ENCODE assay signal across 12 cellular contexts in genomic region chr14:93081875-93082570, GRCh38. TPM values are rescaled to one million over a fixed set of nuclear protein-coding genes. Genes with fewer than 3 reads are reported as not detected.
DNase-seq lines count a peak whose midpoint lies in the region; ATAC-seq, FAIRE-seq and TF ChIP-seq lines count a peak whose summit lies in the region.
"Had no signal": no experiment of that assay in that cellular context is flagged by ENCODE, and none has a peak within 500 bp of the region (broad histone marks: within the 10 kb centered on the region; RNA-seq: fewer than 3 reads in every experiment).

No MANE protein-coding gene starts in this region.

- peaks cover 0 to under 1% (median 0%) of the 10 kb centered on the region in 5 experiments for H3K9me3 Mint-ChIP-seq in brain

- H3K4me1 Mint-ChIP-seq in brain, result peaks cover 57% of the 10 kb centered on the region

- no peak for TF ChIP-seq CTCF in brain (conservative IDR thresholded peaks at IDR 0.05)
- no peak for TF ChIP-seq CTCF in SK-N-SH (IDR thresholded peaks at IDR 0.05)

- no peaks in the 10 kb centered on the region for H3K27me3 ChIP-seq in SK-N-SH (ENCODE audit: insufficient read depth)
- H3K27me3 ChIP-seq: body of pancreas, gastrocnemius medialis had no signal

- no peaks in the 10 kb centered on the region for H3K79me2 ChIP-seq in SK-N-SH (ENCODE audit: insufficient read depth)

- no peak overlapping the region for H3K4me2 ChIP-seq in SK-N-SH

- no peak for TF ChIP-seq EP300 in SK-N-SH (IDR thresholded peaks at IDR 0.05; ENCODE audit: borderline replicate concordance in 1 of 2, low read depth in 1 of 2, low read length in 1 of 2)

- no peak for ATAC-seq in HG03442 (IDR thresholded peaks at IDR 0.05; ENCODE audit: unreplicated experiment)
- no peak for ATAC-seq in GM21526 (IDR thresholded peaks at IDR 0.05; ENCODE audit: low FRiP score, unreplicated experiment)
- ATAC-seq: body of pancreas, gastrocnemius medialis had no signal

- no peak overlapping the region for H3K4me3 Mint-ChIP-seq in brain

- H3K27ac ChIP-seq in SK-N-SH (ENCODE audit: low read depth in 2 of 2, low read length in 1 of 2), result no peak overlapping the region; a peak in 1 of 4 replicates
- H3K27ac ChIP-seq: body of pancreas, gastrocnemius medialis had no signal

- no peaks in the 10 kb centered on the region for H3K9me2 ChIP-seq in SK-N-SH

- WGBS in SK-N-SH (ENCODE audit: low lambda C conversion rate), result 91% methylated on average over 14 of the region's 14 CpGs

- H3K36me3 Mint-ChIP-seq in brain, result peaks cover under 1% of the 10 kb centered on the region

- peak overlapping the region in 3 of 5 experiments; percentile 79 to 82 (median 81) for H3K27ac Mint-ChIP-seq in brain

- no peaks in the 10 kb centered on the region for H3K9me3 ChIP-seq in SK-N-SH
- H3K9me3 ChIP-seq: body of pancreas, gastrocnemius medialis had no signal

- peaks cover 4 to 33% of the 10 kb centered on the region in 2 experiments; a peak in 2 of 4 replicates for H3K4me1 ChIP-seq in SK-N-SH (ENCODE audit: control insufficient read depth in 1 of 2, insufficient read depth in 2 of 2, low read depth in 1 of 2, low read length in 1 of 2)

- H3F3A ChIP-seq in SK-N-SH (replicated peaks; ENCODE audit: insufficient read depth), result no peaks in the 10 kb centered on the region

- DNase-seq in GM12892 (ENCODE audit: insufficient read length) (no peak), UCSD-AML1 (lab: John Stamatoyannopoulos, UW; ENCODE audit: unreplicated experiment) (peak; percentile 25), SK-N-SH (no peak), RCC 7860 (ENCODE audit: low spot score) (no peak)
- DNase-seq in stimulated activated CD4-positive, alpha-beta T cell treated with anti-CD3 and anti-CD28 coated beads, Interleukin-2, amount 100 ng/mL, for 4 hours (ENCODE audit: low read depth), result peak; percentile 10
- DNase-seq: body of pancreas, gastrocnemius medialis, GDM1, NCI-H187 had no signal

- FAIRE-seq in GM12892 (lab: Jason Lieb, UNC), result no peak
- no peak for FAIRE-seq in RCC 7860 (lab: Jason Lieb, UNC)

- no peak overlapping the region for H2AFZ ChIP-seq in SK-N-SH (ENCODE audit: low read depth)

- TF ChIP-seq RAD21 in SK-N-SH (IDR thresholded peaks at IDR 0.05; ENCODE audit: low read length), result no peak

- H3K9ac ChIP-seq in SK-N-SH, result no peak overlapping the region

- H3K27me3 Mint-ChIP-seq in brain, result no peaks in the 10 kb centered on the region

- CTCF ChIA-PET in SK-N-SH (lab: Yijun Ruan, JAX), result interaction anchor here (1.0 to 1.5 kb wide), 2 partner anchors 20 to 31 kb away, joined by 3 to 4 read pairs; no protein-coding TSS in a partner anchor

- 0 out of 2 replicates have a peak, but pooled peaks cover 4% of the 10 kb centered on the region for H4K20me1 ChIP-seq in SK-N-SH (ENCODE audit: insufficient read depth)

- peak; percentile 40; the same call in 1 of the 2 replicates for TF ChIP-seq POLR2A in GM12892 (IDR thresholded peaks at IDR 0.05; ENCODE audit: low read depth, low read length)

- POLR2A ChIA-PET in SK-N-SH (lab: Yijun Ruan, JAX), result no interaction called here

- no peak overlapping the region for H3K4me3 ChIP-seq in SK-N-SH (ENCODE audit: low read depth in 2 of 2, low read length in 1 of 2)
- H3K4me3 ChIP-seq: body of pancreas, gastrocnemius medialis had no signal

- no peaks in the 10 kb centered on the region for H3K36me3 ChIP-seq in SK-N-SH (replicated peaks in 1 of 2; ENCODE audit: control insufficient read depth in 1 of 2, insufficient read depth in 2 of 2, low read length in 1 of 2)
- H3K36me3 ChIP-seq: gastrocnemius medialis had no signal

TF ChIP-seq in SK-N-SH, 30 proteins besides CTCF, POLR2A, EP300 and RAD21:
- no peak for TF ChIP-seq JUND (IDR thresholded peaks at IDR 0.05)
- TF ChIP-seq CHD2 (IDR thresholded peaks at IDR 0.05; ENCODE audit: low read length, partially characterized antibody), result no peak
- no peak for TF ChIP-seq ZBTB33 (IDR thresholded peaks at IDR 0.05; ENCODE audit: borderline replicate concordance, low read depth)
- TF ChIP-seq TCF12 (IDR thresholded peaks at IDR 0.05), result no peak
- TF ChIP-seq TAF1 (IDR thresholded peaks at IDR 0.05; ENCODE audit: borderline replicate concordance, low read depth, low read length), result no peak
- TF ChIP-seq FOXM1 (IDR thresholded peaks at IDR 0.05; ENCODE audit: low read depth), result no peak
- TF ChIP-seq MXI1 (IDR thresholded peaks at IDR 0.05; ENCODE audit: low read depth, low read length), result no peak
- TF ChIP-seq FOSL2 (IDR thresholded peaks at IDR 0.05; ENCODE audit: borderline replicate concordance, low read depth), result no peak
- no peak for TF ChIP-seq IRF3 (IDR thresholded peaks at IDR 0.05; ENCODE audit: low read depth, low read length)
- TF ChIP-seq POLR2AphosphoS5 (IDR thresholded peaks at IDR 0.05; ENCODE audit: low read depth, low read length), result no peak
- no peak for TF ChIP-seq MEF2A (IDR thresholded peaks at IDR 0.05; ENCODE audit: borderline replicate concordance, low read depth)
- TF ChIP-seq RCOR1 (IDR thresholded peaks at IDR 0.05; ENCODE audit: low read length), result no peak
- TF ChIP-seq TEAD4 (IDR thresholded peaks at IDR 0.05; ENCODE audit: borderline replicate concordance, insufficient read depth), result no peak
- TF ChIP-seq RFX5 (IDR thresholded peaks at IDR 0.05; ENCODE audit: low read length), result no peak
- TF ChIP-seq GATA2 (CRISPR knock-in tag; IDR thresholded peaks at IDR 0.05), result no peak
- TF ChIP-seq YY1 (IDR thresholded peaks at IDR 0.05; ENCODE audit: low read depth), result no peak
- no peak for TF ChIP-seq FOXJ3 (CRISPR knock-in tag; IDR thresholded peaks at IDR 0.05)
- TF ChIP-seq EZH2phosphoT487 (IDR thresholded peaks at IDR 0.05; ENCODE audit: borderline replicate concordance, low read depth), result no peak
- no peak for TF ChIP-seq ELF1 (IDR thresholded peaks at IDR 0.05)
- TF ChIP-seq USF1 (IDR thresholded peaks at IDR 0.05; ENCODE audit: borderline replicate concordance, low read depth), result no peak

RNA-seq across cellular contexts. Expression of gene ITPK1, which starts 33.7 kb away (rescaled TPM):
- 22.0 TPM for polyA plus RNA-seq in GM12892 (2012; ENCODE audit: missing spikeins)
- 168 TPM for polyA plus RNA-seq in brain (ENCODE audit: insufficient read depth, low read depth, low replicate concordance)
- polyA plus RNA-seq in SK-N-SH (2012; rRNA removed), result 23.2 and 30.2 TPM in 2 replicates
- 11.4 and 18.7 TPM in 2 replicates for polyA plus RNA-seq in SK-N-SH (2012; cell fraction: cytosol; rRNA removed)
- 25.3 and 32.6 TPM in 2 replicates for polyA plus RNA-seq in SK-N-SH (2012; cell fraction: nucleus; rRNA removed)

Comparison
In these comparisons a context has a peak if more than half of its experiments do, and no peak if none do; other contexts are left out.
1. DNase-seq: peak in UCSD-AML1 (single experiment) and stimulated activated CD4-positive, alpha-beta T cell treated with anti-CD3 and anti-CD28 coated beads, Interleukin-2, amount 100 ng/mL, for 4 hours (single experiment); none in GM12892 (single experiment), SK-N-SH (single experiment) and RCC 7860 (single experiment).